In genomic region chr1:27555700-27556424, GRCh38 we compare ENCODE assay signal across 8 cellular contexts. TPM values are rescaled to one million over a fixed set of nuclear protein-coding genes. Genes with fewer than 3 reads are reported as not detected.
DNase-seq lines count a peak whose midpoint lies in the region; ATAC-seq and TF ChIP-seq lines count a peak whose summit lies in the region.

No MANE protein-coding gene starts in this region.

- no peaks in the 10 kb centered on the region for H3K27me3 ChIP-seq in lower lobe of right lung (ENCODE audit: low read depth)

- peaks cover 4% of the 10 kb centered on the region for H3K36me3 Mint-ChIP-seq in activated naive CD8-positive, alpha-beta T cell treated with anti-CD3 and anti-CD28 coated beads for 36 hours

- H3K27me3 Mint-ChIP-seq in activated naive CD8-positive, alpha-beta T cell treated with anti-CD3 and anti-CD28 coated beads for 36 hours, result no peaks in the 10 kb centered on the region

- H3K9me3 Mint-ChIP-seq in activated naive CD8-positive, alpha-beta T cell treated with anti-CD3 and anti-CD28 coated beads for 36 hours, result no peaks in the 10 kb centered on the region

- H3K4me1 ChIP-seq in lower lobe of right lung, result peaks cover 37% of the 10 kb centered on the region
- no peaks in the 10 kb centered on the region for H3K4me1 ChIP-seq in urinary bladder (ENCODE audit: insufficient read depth)

- 23% methylated on average over 12 of the region's 12 CpGs for WGBS in urinary bladder

- H3K4me1 Mint-ChIP-seq in activated naive CD8-positive, alpha-beta T cell treated with anti-CD3 and anti-CD28 coated beads for 36 hours, result peaks cover 23% of the 10 kb centered on the region

- no peak for TF ChIP-seq CTCF in lower lobe of right lung (IDR thresholded peaks at IDR 0.05)

- no peaks in the 10 kb centered on the region for H3K9me3 ChIP-seq in lower lobe of right lung

- intact Hi-C loops in lower lobe of right lung (cut with DNase I), result no loop called here

- H3K36me3 ChIP-seq in lower lobe of right lung (peaks cover 33% of the 10 kb centered on the region), urinary bladder (ENCODE audit: insufficient read depth) (no peaks in the 10 kb centered on the region)

- no peak overlapping the region for H3K4me3 ChIP-seq in lower lobe of right lung
- H3K4me3 ChIP-seq in urinary bladder (ENCODE audit: low read depth, low read length), result no peak overlapping the region

- H3K4me3 Mint-ChIP-seq in activated naive CD8-positive, alpha-beta T cell treated with anti-CD3 and anti-CD28 coated beads for 36 hours, result no peak overlapping the region

- peak overlapping the region; percentile 73 for H3K27ac Mint-ChIP-seq in activated naive CD8-positive, alpha-beta T cell treated with anti-CD3 and anti-CD28 coated beads for 36 hours

- peak; percentile 8 for DNase-seq in activated effector memory CD4-positive, alpha-beta T cell treated with Interleukin-2 at 50 U/mL for 16 hours
- DNase-seq in activated effector memory CD4-positive, alpha-beta T cell treated with anti-CD3 and anti-CD28 coated beads, Interleukin-2, amount 50 U/mL, for 16 hours, result no peak
- peak; percentile 16 for DNase-seq in activated naive CD8-positive, alpha-beta T cell treated with anti-CD3 and anti-CD28 coated beads for 36 hours
- DNase-seq in lower lobe of right lung (no peak), AG08396 (ENCODE audit: low spot score) (no peak)

- H3K27ac ChIP-seq in lower lobe of right lung (peak overlapping the region; percentile 76), urinary bladder (ENCODE audit: low read depth) (peak overlapping the region; percentile 33)

- no peak for ATAC-seq in lower lobe of right lung
- no peak for ATAC-seq in GM21619 (IDR thresholded peaks at IDR 0.05; ENCODE audit: unreplicated experiment)
- ATAC-seq in GM18861 (IDR thresholded peaks at IDR 0.05; ENCODE audit: unreplicated experiment), result no peak

RNA-seq across cellular contexts. Expression of gene AHDC1, which starts 48.1 kb away (rescaled TPM):
- total RNA-seq in activated naive CD8-positive, alpha-beta T cell treated with anti-CD3 and anti-CD28 coated beads for 36 hours, result 10 to 100 TPM; 10.0 to 12.0 TPM
- total RNA-seq in lower lobe of right lung (23.7 TPM), urinary bladder (19.0 TPM)
- 44.8 TPM for polyA plus RNA-seq in urinary bladder

Comparison
In these comparisons a context has a peak if more than half of its experiments do, and no peak if none do; other contexts are left out.
1. DNase-seq: peak in activated effector memory CD4-positive, alpha-beta T cell treated with Interleukin-2 at 50 U/mL for 16 hours (single experiment) and activated naive CD8-positive, alpha-beta T cell treated with anti-CD3 and anti-CD28 coated beads for 36 hours (single experiment); none in activated effector memory CD4-positive, alpha-beta T cell treated with anti-CD3 and anti-CD28 coated beads, Interleukin-2, amount 50 U/mL, for 16 hours (single experiment), lower lobe of right lung (single experiment) and AG08396 (single experiment).